Comparison of ENCODE assay signal across 18 cellular contexts in genomic region chr22:39873963-39874362, GRCh38. TPM values are rescaled to one million over a fixed set of nuclear protein-coding genes. Genes with fewer than 3 reads are reported as not detected.
"Had no signal": no experiment of that assay in that cellular context is flagged by ENCODE, and none has a peak within 500 bp of the region (broad histone marks: within the 10 kb centered on the region; RNA-seq: fewer than 3 reads in every experiment).

No MANE protein-coding gene starts in this region.

- H3K4me3 Mint-ChIP-seq: activated B cell treated with CpG ODN at 0.5 μM for 24 hours; dendritic cell treated with granulocyte-macrophage colony-stimulating factor and Interleukin-4, amounts not matched to agents 40 ng/mL and 50 ng/mL, for 4 days; endodermal cell had no signal

- H3K27ac ChIP-seq: ovary, stomach, thoracic aorta had no signal

- DNase-seq: activated B cell treated with CpG ODN at 0.5 μM for 24 hours; activated CD8-positive, alpha-beta memory T cell treated with anti-CD3 and anti-CD28 coated beads for 24 hours; anterior cingulate cortex; cerebellar nuclear complex; endodermal cell; hippocampal formation; ovary; SK-N-SH; stomach; T-helper 1 cell had no signal

- H3K27me3 Mint-ChIP-seq: activated B cell treated with CpG ODN at 0.5 μM for 24 hours had no signal

- H3K4me3 ChIP-seq: ovary, stomach, thoracic aorta had no signal

- H3K4me1 ChIP-seq: stomach had no signal

- H3K9me3 Mint-ChIP-seq: dendritic cell treated with granulocyte-macrophage colony-stimulating factor and Interleukin-4, amounts not matched to agents 40 ng/mL and 50 ng/mL, for 4 days; endodermal cell had no signal

- H3K27ac Mint-ChIP-seq: activated B cell treated with CpG ODN at 0.5 μM for 24 hours; dendritic cell treated with granulocyte-macrophage colony-stimulating factor and Interleukin-4, amounts not matched to agents 40 ng/mL and 50 ng/mL, for 4 days; endodermal cell had no signal

- H3K4me1 Mint-ChIP-seq: endodermal cell had no signal

- H3K27me3 ChIP-seq: ovary, stomach had no signal

- H3K9me3 ChIP-seq: ovary, SK-N-SH, stomach, thoracic aorta had no signal

- ATAC-seq: Right ventricle myocardium inferior had no signal

- H3K36me3 ChIP-seq: ovary, stomach, thoracic aorta had no signal

RNA-seq across cellular contexts. Expression of gene ENTHD1, which starts 19.6 kb away (rescaled TPM):
- total RNA-seq: activated B cell treated with CpG ODN at 0.5 μM for 24 hours, endodermal cell, glomerular endothelial cell, kidney epithelial cell, liver, mesenteric fat pad, renal cortical epithelial cell, Right ventricle myocardium inferior, stomach, thoracic aorta had no signal

RNA-seq across cellular contexts. Expression of gene GRAP2, which starts 26.9 kb away (rescaled TPM):
- total RNA-seq: glomerular endothelial cell, kidney epithelial cell, renal cortical epithelial cell had no signal
